Comparison of ENCODE assay signal across 8 cellular contexts in the genomic region with DNA sequence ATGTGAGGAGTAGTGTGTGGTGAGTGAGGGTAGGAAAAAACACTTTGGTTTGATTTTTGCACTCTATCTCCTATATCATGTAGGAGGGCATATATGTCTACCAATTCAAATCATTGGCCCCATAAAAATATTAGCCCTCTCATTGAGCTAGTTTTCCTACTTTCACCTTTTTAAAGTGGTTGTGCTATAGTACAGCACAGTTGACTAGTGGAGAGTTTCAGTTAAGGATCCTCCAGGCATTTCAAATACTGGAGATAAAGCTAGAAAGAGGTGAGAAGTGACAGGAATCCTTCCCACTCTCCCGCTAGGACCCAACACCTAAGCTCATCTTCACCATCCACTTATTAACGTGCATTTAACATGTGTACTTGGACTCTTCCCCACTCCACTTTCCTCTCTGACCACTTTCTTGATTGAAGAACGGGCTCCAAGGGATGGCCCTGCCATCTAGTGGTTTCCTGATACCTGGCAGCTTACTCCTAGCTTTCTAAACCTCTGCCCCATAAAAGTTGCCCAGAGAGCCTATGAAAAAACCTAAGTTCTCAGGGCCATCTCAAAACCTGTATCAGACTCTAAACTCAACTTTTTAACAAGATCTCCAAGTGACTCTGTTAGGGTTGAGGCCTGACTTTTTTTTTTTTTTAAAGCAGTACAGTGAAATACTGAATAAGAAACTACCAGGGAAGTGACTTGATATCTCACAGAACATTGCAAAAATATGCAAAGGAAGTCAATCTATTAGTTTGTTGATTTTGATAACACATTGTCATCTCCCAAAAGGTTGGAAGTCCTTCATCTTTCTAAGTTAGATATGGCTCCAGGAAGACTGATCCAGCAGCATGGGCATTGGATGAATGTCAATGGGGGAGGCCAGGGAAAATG. TPM values are rescaled to one million over a fixed set of nuclear protein-coding genes. Genes with fewer than 3 reads are reported as not detected.
DNase-seq lines count a peak whose midpoint lies in the region; ATAC-seq and TF ChIP-seq lines count a peak whose summit lies in the region.

No MANE protein-coding gene starts in this region.

- no peaks in the 10 kb centered on the region for H3K27me3 Mint-ChIP-seq in activated CD4-positive, alpha-beta T cell treated with anti-CD3 and anti-CD28 coated beads, Interleukin-2, amount 10 ng/mL, durations not matched to agents 7 days and 5 days
- H3K27me3 Mint-ChIP-seq in naive B cell = no peaks in the 10 kb centered on the region

- H3K9me3 ChIP-seq in GM23248 (ENCODE audit: low read depth) (no peaks in the 10 kb centered on the region), SK-N-SH (no peaks in the 10 kb centered on the region)

- H3K4me2 ChIP-seq in GM23248 (ENCODE audit: unreplicated experiment) = no peak overlapping the region
- H3K4me2 ChIP-seq in SK-N-SH = no peak overlapping the region

- ATAC-seq in naive B cell (ENCODE audit: low read depth in 2 of 2) = peak in 1 of 2 donors; percentile 59

- peak overlapping the region; percentile 2; the same call in 1 of the 2 replicates for H2AFZ ChIP-seq in GM23248
- no peak overlapping the region for H2AFZ ChIP-seq in SK-N-SH (ENCODE audit: low read depth)

- H3K27me3 ChIP-seq in GM23248 (replicated peaks; ENCODE audit: insufficient read depth) (no peaks in the 10 kb centered on the region), SK-N-SH (ENCODE audit: insufficient read depth) (no peaks in the 10 kb centered on the region)

- TF ChIP-seq EP300 in SK-N-SH (IDR thresholded peaks at IDR 0.05; ENCODE audit: borderline replicate concordance in 1 of 2, low read depth in 1 of 2, low read length in 1 of 2) = no peak

- H3K27ac ChIP-seq in GM23248 (no peak overlapping the region), SK-N-SH (ENCODE audit: low read depth in 2 of 2, low read length in 1 of 2) (no peak overlapping the region)

- H3K9ac ChIP-seq in GM23248 (no peak overlapping the region), SK-N-SH (no peak overlapping the region)

- TF ChIP-seq CTCF in SK-N-SH (IDR thresholded peaks at IDR 0.05) (peak; percentile 95), epithelial cell of proximal tubule (conservative IDR thresholded peaks at IDR 0.05; ENCODE audit: low read depth, low read length) (peak; percentile 98)

- H3K27ac Mint-ChIP-seq in activated CD4-positive, alpha-beta T cell treated with anti-CD3 and anti-CD28 coated beads, Interleukin-2, amount 10 ng/mL, durations not matched to agents 7 days and 5 days = no peak overlapping the region
- H3K27ac Mint-ChIP-seq in naive B cell = peak overlapping the region in 1 of 6 donors; percentile 53

- H3K79me2 ChIP-seq in GM23248 (ENCODE audit: insufficient read depth) (no peaks in the 10 kb centered on the region), SK-N-SH (ENCODE audit: insufficient read depth) (no peaks in the 10 kb centered on the region)

- 7% methylated on average over 3 of the region's 3 CpGs for WGBS in GM23248 (ENCODE audit: low coverage in 1 of 2, low lambda C conversion rate in 2 of 2, missing lambda C conversion rate in 2 of 2), 2 experiments
- WGBS in SK-N-SH (ENCODE audit: low lambda C conversion rate) = 1% methylated on average over 3 of the region's 3 CpGs

- H3F3A ChIP-seq in GM23248 (ENCODE audit: insufficient read depth) (no peaks in the 10 kb centered on the region), SK-N-SH (replicated peaks; ENCODE audit: insufficient read depth) (no peaks in the 10 kb centered on the region)

- no peaks in the 10 kb centered on the region for H4K20me1 ChIP-seq in GM23248 (ENCODE audit: insufficient read depth)
- no peaks in the 10 kb centered on the region for H4K20me1 ChIP-seq in SK-N-SH (ENCODE audit: insufficient read depth)

- H3K36me3 ChIP-seq in GM23248 (ENCODE audit: low read depth) = no peaks in the 10 kb centered on the region
- no peaks in the 10 kb centered on the region for H3K36me3 ChIP-seq in SK-N-SH (replicated peaks in 1 of 2; ENCODE audit: control insufficient read depth in 1 of 2, insufficient read depth in 2 of 2, low read length in 1 of 2)

- no peaks in the 10 kb centered on the region for H3K36me3 Mint-ChIP-seq in activated CD4-positive, alpha-beta T cell treated with anti-CD3 and anti-CD28 coated beads, Interleukin-2, amount 10 ng/mL, durations not matched to agents 7 days and 5 days (ENCODE audit: low read depth)
- no peaks in the 10 kb centered on the region for H3K36me3 Mint-ChIP-seq in naive B cell

- H3K4me3 ChIP-seq in GM23248 (no peak overlapping the region), SK-N-SH (ENCODE audit: low read depth in 2 of 2, low read length in 1 of 2) (no peak overlapping the region; a peak in 1 of 4 replicates), epithelial cell of proximal tubule (ENCODE audit: low read depth, low read length) (no peak overlapping the region)

- no peaks in the 10 kb centered on the region for H3K9me3 Mint-ChIP-seq in activated CD4-positive, alpha-beta T cell treated with anti-CD3 and anti-CD28 coated beads, Interleukin-2, amount 10 ng/mL, durations not matched to agents 7 days and 5 days
- no peaks in the 10 kb centered on the region for H3K9me3 Mint-ChIP-seq in naive B cell

- peaks cover 32% of the 10 kb centered on the region for H3K4me1 Mint-ChIP-seq in activated CD4-positive, alpha-beta T cell treated with anti-CD3 and anti-CD28 coated beads, Interleukin-2, amount 10 ng/mL, durations not matched to agents 7 days and 5 days
- peaks cover 12 to 17% (median 15%) of the 10 kb centered on the region in 3 donors for H3K4me1 Mint-ChIP-seq in naive B cell

- peak; percentile 97 for TF ChIP-seq RAD21 in SK-N-SH (IDR thresholded peaks at IDR 0.05; ENCODE audit: low read length)

- POLR2A ChIA-PET in activated CD4-positive, alpha-beta T cell treated with anti-CD3 and anti-CD28 coated beads, Interleukin-2, amount 10 ng/mL, durations not matched to agents 7 days and 5 days (lab: Charles Lee) = interaction anchor here (0.6 kb wide), 1 partner anchor 111 kb away, joined by 11 read pairs; no protein-coding TSS in a partner anchor
- POLR2A ChIA-PET in SK-N-SH (lab: Yijun Ruan, JAX) = interaction anchor here (0.7 to 2.4 kb wide), 3 partner anchors 111 to 144 kb away, joined by 3 to 14 read pairs (median 3); no protein-coding TSS in a partner anchor

- H3K9me2 ChIP-seq in GM23248 (ENCODE audit: insufficient read depth) = no peaks in the 10 kb centered on the region
- H3K9me2 ChIP-seq in SK-N-SH = no peaks in the 10 kb centered on the region

- DNase-seq in activated CD4-positive, alpha-beta T cell treated with anti-CD3 and anti-CD28 coated beads, Interleukin-2, amount 10 ng/mL, durations not matched to agents 7 days and 5 days = peak; percentile 30
- no peak for DNase-seq in activated CD4-positive, alpha-beta T cell treated with anti-CD3 and anti-CD28 coated beads, Interleukin-2, amount 50 U/mL, for 4 hours
- peak; percentile 82 for DNase-seq in GM23248
- peak; percentile 55 for DNase-seq in MV-4-11 (lab: John Stamatoyannopoulos, UW)
- DNase-seq in SK-N-SH = peak; percentile 77
- no peak for DNase-seq in epithelial cell of proximal tubule (ENCODE audit: low read depth)
- peak; percentile 13 for DNase-seq in naive B cell
- DNase-seq in activated CD8-positive, alpha-beta memory T cell treated with anti-CD3 and anti-CD28 coated beads, Interleukin-2, amount 50 U/mL, for 48 hours = no peak

- in situ Hi-C loops in GM23248 (cut with MboI) = loop anchor here (10.0 to 25.0 kb wide), 2 partner anchors 394 to 742 kb away; no protein-coding TSS in a partner anchor

- H3K4me3 Mint-ChIP-seq in activated CD4-positive, alpha-beta T cell treated with anti-CD3 and anti-CD28 coated beads, Interleukin-2, amount 10 ng/mL, durations not matched to agents 7 days and 5 days = no peak overlapping the region
- no peak overlapping the region for H3K4me3 Mint-ChIP-seq in naive B cell

- CTCF ChIA-PET in activated CD4-positive, alpha-beta T cell treated with anti-CD3 and anti-CD28 coated beads, Interleukin-2, amount 10 ng/mL, durations not matched to agents 7 days and 5 days (lab: Charles Lee) = interaction anchor here (0.6 to 6.9 kb wide), 10 partner anchors 11 to 1307 kb away, joined by 3 to 68 read pairs (median 4); a partner anchor contains a TSS
- CTCF ChIA-PET in SK-N-SH (lab: Yijun Ruan, JAX) = interaction anchor here (0.6 to 12.5 kb wide), 60 partner anchors 9 to 1160 kb away, joined by 3 to 270 read pairs (median 5); a partner anchor contains a TSS

- H3K4me1 ChIP-seq in GM23248 (ENCODE audit: insufficient read depth) = no peaks in the 10 kb centered on the region
- peaks cover 0 to 11% of the 10 kb centered on the region in 2 experiments; a peak in 2 of 4 replicates for H3K4me1 ChIP-seq in SK-N-SH (ENCODE audit: control insufficient read depth in 1 of 2, insufficient read depth in 2 of 2, low read depth in 1 of 2, low read length in 1 of 2)

TF ChIP-seq in SK-N-SH, 30 proteins besides CTCF, POLR2A, EP300 and RAD21:
- TF ChIP-seq SMC3 (IDR thresholded peaks at IDR 0.05; ENCODE audit: low read depth, low read length) (peak; percentile 92), TAF1 (IDR thresholded peaks at IDR 0.05; ENCODE audit: borderline replicate concordance, low read depth, low read length) (no peak)
TF ChIP-seq in SK-N-SH: peak in this region for 1.

RNA-seq across cellular contexts. Expression of a gene that starts 17.9 kb away (rescaled TPM):
- under 1 TPM in 1 of 2 experiments, not detected in 1; 0.17 TPM for total RNA-seq in activated CD4-positive, alpha-beta T cell treated with anti-CD3 and anti-CD28 coated beads, Interleukin-2, amount 10 ng/mL, durations not matched to agents 7 days and 5 days
- 0.51 and 2.8 TPM in 2 replicates for total RNA-seq in GM23248 (2014; rRNA removed; shearing (Covaris generic))
- polyA plus RNA-seq in GM23248 (2016; fragmentation: Nextera tagmentation; extraction: Ambion mirVana) (1.6 and 2.2 TPM in 2 replicates), SK-N-SH (2012; rRNA removed) (0.97 and 1.9 TPM in 2 replicates), naive B cell (ENCODE audit: low read depth in 6 of 6) (1 to 10 TPM in 5 of 6 donors, not detected in 1; 2.8 to 5.3 (median 3.9) TPM)
- 0.84 and 1.0 TPM in 2 replicates for polyA plus RNA-seq in SK-N-SH (2012; cell fraction: cytosol; rRNA removed)
- 2.3 and 2.7 TPM in 2 replicates for polyA plus RNA-seq in SK-N-SH (2012; cell fraction: nucleus; rRNA removed)
- 2.9 and 8.1 TPM in 2 replicates for total RNA-seq in epithelial cell of proximal tubule

Comparison
In these comparisons a context has a peak if more than half of its experiments do, and no peak if none do; other contexts are left out.
1. DNase-seq: peak in activated CD4-positive, alpha-beta T cell treated with anti-CD3 and anti-CD28 coated beads, Interleukin-2, amount 10 ng/mL, durations not matched to agents 7 days and 5 days (single experiment), GM23248 (single experiment), MV-4-11 (single experiment), SK-N-SH (single experiment) and naive B cell (single experiment); none in activated CD4-positive, alpha-beta T cell treated with anti-CD3 and anti-CD28 coated beads, Interleukin-2, amount 50 U/mL, for 4 hours (0 of 2), epithelial cell of proximal tubule (single experiment) and activated CD8-positive, alpha-beta memory T cell treated with anti-CD3 and anti-CD28 coated beads, Interleukin-2, amount 50 U/mL, for 48 hours (single experiment).